Comparison of ENCODE assay signal across 8 cellular contexts in the genomic region with DNA sequence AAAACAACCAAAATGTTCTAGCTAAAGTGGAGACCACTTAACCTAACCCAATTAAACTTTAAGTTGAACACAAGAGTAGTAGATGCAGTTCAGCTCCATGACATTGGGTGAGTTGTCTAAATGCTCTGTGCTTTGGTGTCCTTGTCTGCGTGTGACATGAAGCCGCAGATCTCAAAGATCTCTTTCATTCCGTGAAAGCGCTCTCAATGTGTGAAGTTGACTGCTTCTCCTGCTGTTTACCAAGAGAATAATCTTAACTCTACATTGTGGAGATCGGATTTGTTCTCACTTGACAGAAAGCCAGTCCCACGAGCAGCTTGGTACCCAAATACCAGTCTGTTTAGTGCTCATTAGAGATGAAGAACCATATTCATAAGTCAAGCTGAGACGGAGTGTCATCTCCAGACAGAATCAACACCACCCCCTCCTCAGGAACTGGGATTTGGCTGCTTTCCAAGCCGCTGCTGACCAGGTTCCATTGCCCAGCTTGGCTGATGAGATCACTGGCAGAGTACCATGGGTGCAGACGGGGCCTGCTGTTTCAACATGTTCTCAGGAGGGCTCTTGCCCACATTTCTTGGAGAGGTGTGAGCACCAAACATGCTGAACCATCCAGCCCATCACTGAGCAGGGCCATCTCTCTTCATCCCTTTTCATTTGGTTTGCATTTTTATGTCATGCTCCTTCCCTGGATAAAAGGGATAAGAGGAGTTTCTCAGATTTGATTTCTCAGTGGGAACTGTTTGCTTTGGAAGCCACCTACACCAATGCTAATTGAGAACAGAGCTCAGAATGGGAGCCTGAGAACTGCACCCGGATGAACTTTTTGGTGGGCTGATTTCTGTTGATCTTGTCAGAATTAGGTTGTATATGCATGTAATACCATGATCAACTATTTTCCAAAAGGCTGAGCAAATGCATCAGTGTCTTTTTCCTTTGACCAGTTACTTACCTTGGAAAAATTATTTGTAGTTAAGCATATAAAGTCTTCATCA.
DNase-seq lines count a peak whose midpoint lies in the region; ATAC-seq and TF ChIP-seq lines count a peak whose summit lies in the region.

No MANE protein-coding gene starts in this region.

- no peak for TF ChIP-seq CTCF in AG04449 (IDR thresholded peaks at IDR 0.05; ENCODE audit: insufficient read depth, low read length, missing control alignments)

- POLR2A ChIA-PET in AG04449 (lab: Yijun Ruan, JAX) = no interaction called here

- DNase-seq in AG04449 (ENCODE audit: low read depth, low spot score) = no peak
- DNase-seq in NCI-H345 (lab: John Stamatoyannopoulos, UW) = peak; percentile 79
- peak; percentile 71 for DNase-seq in dermis blood vessel endothelial cell
- DNase-seq in myocyte (ENCODE audit: low read depth) = peak; percentile 86
- no peak for DNase-seq in KG1 (lab: John Stamatoyannopoulos, UW)
- DNase-seq in activated CD4-positive, CD25-positive, alpha-beta regulatory T cell (lab: John Stamatoyannopoulos, UW) = no peak

- CTCF ChIA-PET in AG04449 (lab: Yijun Ruan, JAX) = no interaction called here

- H3K4me3 ChIP-seq in AG04449 (ENCODE audit: low read depth, low read length) = peak overlapping the region; percentile 9

- no peak for ATAC-seq in GM18867 (IDR thresholded peaks at IDR 0.05; ENCODE audit: unreplicated experiment)
- no peak for ATAC-seq in HG02759 (IDR thresholded peaks at IDR 0.05; ENCODE audit: unreplicated experiment)

Comparison
In these comparisons a context has a peak if more than half of its experiments do, and no peak if none do; other contexts are left out.
1. DNase-seq: peak in NCI-H345 (single experiment), dermis blood vessel endothelial cell (single experiment) and myocyte (single experiment); none in AG04449 (single experiment), KG1 (single experiment) and activated CD4-positive, CD25-positive, alpha-beta regulatory T cell (0 of 4).